21 cellular contexts compared by ENCODE assay signal in the genomic region with DNA sequence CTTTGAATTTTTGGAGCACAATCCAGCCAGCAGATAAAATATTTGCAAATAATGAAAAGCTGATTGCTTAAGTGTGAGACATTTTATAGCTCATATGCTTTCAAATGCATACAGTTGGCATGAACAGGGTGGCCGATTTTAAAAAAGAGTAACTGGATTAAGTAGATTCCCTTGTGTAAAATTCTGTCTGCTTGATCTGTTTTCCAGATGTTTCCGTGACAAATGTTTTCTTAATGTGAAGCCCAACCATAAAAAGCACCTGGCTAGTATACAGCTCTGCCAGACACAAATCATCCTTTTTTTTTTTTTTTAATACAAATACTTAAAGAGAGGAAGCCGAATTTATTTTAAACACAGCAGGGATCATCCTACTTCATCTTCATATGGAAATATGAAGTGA.
DNase-seq lines count a peak whose midpoint lies in the region; ATAC-seq and TF ChIP-seq lines count a peak whose summit lies in the region.
"Had no signal": no experiment of that assay in that cellular context is flagged by ENCODE, and none has a peak within 500 bp of the region (broad histone marks: within the 10 kb centered on the region; RNA-seq: fewer than 3 reads in every experiment).

No MANE protein-coding gene starts in this region.

- ATAC-seq in GM19455 (IDR thresholded peaks at IDR 0.05; ENCODE audit: unreplicated experiment) (no peak), GM18861 (IDR thresholded peaks at IDR 0.05; ENCODE audit: unreplicated experiment) (no peak), GM18867 (IDR thresholded peaks at IDR 0.05; ENCODE audit: unreplicated experiment) (no peak)
- ATAC-seq: A549, K562, left lung had no signal

- no peak for TF ChIP-seq CTCF in astrocyte of the spinal cord (IDR thresholded peaks at IDR 0.05; ENCODE audit: low read depth, low read length)
- no peak for TF ChIP-seq CTCF in foreskin fibroblast (IDR thresholded peaks at IDR 0.05; ENCODE audit: low read depth, low read length)

- H3K4me3 ChIP-seq in astrocyte of the spinal cord (ENCODE audit: low read depth, low read length) (no peak overlapping the region), foreskin fibroblast (ENCODE audit: low read depth in 1 of 2, low read length in 2 of 2) (no peak overlapping the region)
- H3K4me3 ChIP-seq: A549; BLaER1 treated with 17β-estradiol and CSF1 and Interleukin-3, amounts not matched to agents 10 nM and 100 nM; heart right ventricle; K562; left lung; sigmoid colon; upper lobe of left lung had no signal

- DNase-seq in NCI-H2227 treated with DMSO at 0.1 percent for 48 hours (lab: John Stamatoyannopoulos, UW) (peak; percentile 5), NCI-H2227 (lab: John Stamatoyannopoulos, UW; ENCODE audit: unreplicated experiment) (no peak), astrocyte of the spinal cord (ENCODE audit: low read depth, low spot score) (peak; percentile 10), foreskin fibroblast (peak; percentile 35 to 74), LoVo (ENCODE audit: low spot score) (no peak)
- DNase-seq: activated naive CD8-positive, alpha-beta T cell treated with anti-CD3 and anti-CD28 coated beads, Interleukin-2, amount 10 ng/mL, durations not matched to agents 7 days and 5 days; H7; left lung; midbrain; NCI-H524 treated with DMSO at 0.1 percent for 48 hours; nephron progenitor cell; RPMI8226; sigmoid colon; upper lobe of left lung had no signal

- in situ Hi-C loops in astrocyte of the spinal cord (cut with HindIII; ENCODE audit: low sequenced_read_pairs), result no loop called here

Comparison
In these comparisons a context has a peak if more than half of its experiments do, and no peak if none do; other contexts are left out.
1. DNase-seq: peak in NCI-H2227 treated with DMSO at 0.1 percent for 48 hours (single experiment), astrocyte of the spinal cord (single experiment) and foreskin fibroblast (2 of 2); none in NCI-H2227 (single experiment) and LoVo (single experiment).